In genomic region chr6:31727717-31728671, GRCh38 we compare ENCODE assay signal across 1 cellular context.
A peak's percentile ranks its signal among the peaks of the same experiment; 100 is the strongest.
TF ChIP-seq lines count a peak whose summit lies in the region.

No MANE protein-coding gene starts in this region.

TF ChIP-seq in GM12878, 131 proteins besides CTCF, POLR2A, EP300 and RAD21:
- TF ChIP-seq IRF4 (IDR thresholded peaks at IDR 0.05; ENCODE audit: low read depth, low read length): 0 out of 2 replicates have a peak, but pooled peaks have one; percentile 43
- peak; percentile 40; the same call in 1 of the 2 replicates for TF ChIP-seq RUNX3 (IDR thresholded peaks at IDR 0.05; ENCODE audit: low read length)
- TF ChIP-seq CREM (IDR thresholded peaks at IDR 0.05; ENCODE audit: low read depth): 0 out of 2 replicates have a peak, but pooled peaks have one; percentile 2
- no peak for TF ChIP-seq NFXL1 (IDR thresholded peaks at IDR 0.05; ENCODE audit: borderline replicate concordance)
- TF ChIP-seq EGR1 (IDR thresholded peaks at IDR 0.05; ENCODE audit: borderline replicate concordance in 1 of 2, low read depth in 2 of 2, low read length in 2 of 2): no peak
- TF ChIP-seq TCF12 (IDR thresholded peaks at IDR 0.05; ENCODE audit: low read depth, low read length): peak; percentile 78; the same call in 1 of the 2 replicates
